8 cellular contexts compared by ENCODE assay signal in genomic region chr1:38858833-38859560, GRCh38.
DNase-seq lines count a peak whose midpoint lies in the region; ATAC-seq and TF ChIP-seq lines count a peak whose summit lies in the region.

No MANE protein-coding gene starts in this region.

- peak overlapping the region; percentile 90 for H3K9ac ChIP-seq in mucosa of stomach (ENCODE audit: low read length)

- no peaks in the 10 kb centered on the region for H3K9me3 Mint-ChIP-seq in stimulated activated memory B cell treated with anti-CD40 and anti-IgM and Interleukin-4, amounts not matched to agents 10 μg/mL and 1 μg/mL and 100 μg/mL, for 72 hours

- ATAC-seq in HG02870 (IDR thresholded peaks at IDR 0.05; ENCODE audit: unreplicated experiment): peak; percentile 33
- ATAC-seq in stimulated activated memory B cell treated with anti-CD40 and anti-IgM and Interleukin-4, amounts not matched to agents 10 μg/mL and 1 μg/mL and 100 μg/mL, for 72 hours: peak; percentile 78

- no peaks in the 10 kb centered on the region for H3K36me3 ChIP-seq in mucosa of stomach (ENCODE audit: control insufficient read depth, insufficient read depth, low read length)

- DNase-seq in NCI-H2081 (lab: John Stamatoyannopoulos, UW): peak; percentile 25 to 51
- DNase-seq in NCI-H2081 treated with DMSO at 0.1 percent for 48 hours (lab: John Stamatoyannopoulos, UW): no peak
- peak; percentile 74 for DNase-seq in NCI-H226
- DNase-seq in activated CD8-positive, alpha-beta memory T cell treated with anti-CD3 and anti-CD28 coated beads, Interleukin-2, amount 50 U/mL, for 4 hours: peak; percentile 43
- peak; percentile 76 to 83 for DNase-seq in erythroblast (lab: John Stamatoyannopoulos, UW)

- no peaks in the 10 kb centered on the region for H3K27me3 ChIP-seq in mucosa of stomach (ENCODE audit: control insufficient read depth, insufficient read depth, low read length)

- peaks cover 13% of the 10 kb centered on the region for H3K4me1 ChIP-seq in mucosa of stomach (ENCODE audit: control insufficient read depth, insufficient read depth, low read length)

- no peak for TF ChIP-seq POLR2A in erythroblast (IDR thresholded peaks at IDR 0.05; ENCODE audit: low read length)

- H3K27ac Mint-ChIP-seq in stimulated activated memory B cell treated with anti-CD40 and anti-IgM and Interleukin-4, amounts not matched to agents 10 μg/mL and 1 μg/mL and 100 μg/mL, for 72 hours: peak overlapping the region; percentile 76

- peak overlapping the region; percentile 53 for H3K4me3 ChIP-seq in mucosa of stomach (ENCODE audit: low read length)

- peaks cover 26% of the 10 kb centered on the region for H3K36me3 Mint-ChIP-seq in stimulated activated memory B cell treated with anti-CD40 and anti-IgM and Interleukin-4, amounts not matched to agents 10 μg/mL and 1 μg/mL and 100 μg/mL, for 72 hours

- H3K9me3 ChIP-seq in mucosa of stomach (ENCODE audit: control insufficient read depth, low read length): no peaks in the 10 kb centered on the region

- no peaks in the 10 kb centered on the region for H3K27me3 Mint-ChIP-seq in stimulated activated memory B cell treated with anti-CD40 and anti-IgM and Interleukin-4, amounts not matched to agents 10 μg/mL and 1 μg/mL and 100 μg/mL, for 72 hours

- peak overlapping the region; percentile 90 for H3K4me3 Mint-ChIP-seq in stimulated activated memory B cell treated with anti-CD40 and anti-IgM and Interleukin-4, amounts not matched to agents 10 μg/mL and 1 μg/mL and 100 μg/mL, for 72 hours

- H3K4me1 Mint-ChIP-seq in stimulated activated memory B cell treated with anti-CD40 and anti-IgM and Interleukin-4, amounts not matched to agents 10 μg/mL and 1 μg/mL and 100 μg/mL, for 72 hours: peaks cover 51% of the 10 kb centered on the region
